In the genomic region with DNA sequence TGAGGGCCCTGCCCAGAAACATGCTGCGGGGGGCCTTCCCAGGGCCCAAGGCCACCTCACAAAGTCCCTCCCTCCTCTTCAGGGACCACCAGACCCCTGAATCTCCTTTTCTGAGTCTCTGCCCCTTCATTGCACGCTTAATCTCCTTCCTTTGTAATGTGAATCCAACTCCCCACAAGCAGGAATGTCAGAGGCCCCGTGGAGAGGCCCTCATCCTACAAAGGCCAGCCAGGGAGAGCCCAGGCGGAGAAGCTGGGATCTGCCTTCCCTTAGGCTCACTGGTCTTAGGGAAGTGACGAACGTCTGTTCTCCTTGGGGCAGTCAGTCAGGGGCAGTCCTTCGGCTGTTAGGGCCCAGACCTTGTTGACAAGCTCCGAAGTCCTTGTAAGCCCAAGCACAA, we compare ENCODE assay signal across 1 cellular context.
TF ChIP-seq lines count a peak whose summit lies in the region.

No MANE protein-coding gene starts in this region.

TF ChIP-seq in IMR-90, 13 proteins besides CTCF, POLR2A, EP300 and RAD21:
- TF ChIP-seq MAZ (IDR thresholded peaks at IDR 0.05; ENCODE audit: borderline replicate concordance, low read depth, low read length) (no peak), RFX5 (IDR thresholded peaks at IDR 0.05; ENCODE audit: low read depth, low read length) (no peak)
